Comparison of ENCODE assay signal across 1 cellular context in the genomic region with DNA sequence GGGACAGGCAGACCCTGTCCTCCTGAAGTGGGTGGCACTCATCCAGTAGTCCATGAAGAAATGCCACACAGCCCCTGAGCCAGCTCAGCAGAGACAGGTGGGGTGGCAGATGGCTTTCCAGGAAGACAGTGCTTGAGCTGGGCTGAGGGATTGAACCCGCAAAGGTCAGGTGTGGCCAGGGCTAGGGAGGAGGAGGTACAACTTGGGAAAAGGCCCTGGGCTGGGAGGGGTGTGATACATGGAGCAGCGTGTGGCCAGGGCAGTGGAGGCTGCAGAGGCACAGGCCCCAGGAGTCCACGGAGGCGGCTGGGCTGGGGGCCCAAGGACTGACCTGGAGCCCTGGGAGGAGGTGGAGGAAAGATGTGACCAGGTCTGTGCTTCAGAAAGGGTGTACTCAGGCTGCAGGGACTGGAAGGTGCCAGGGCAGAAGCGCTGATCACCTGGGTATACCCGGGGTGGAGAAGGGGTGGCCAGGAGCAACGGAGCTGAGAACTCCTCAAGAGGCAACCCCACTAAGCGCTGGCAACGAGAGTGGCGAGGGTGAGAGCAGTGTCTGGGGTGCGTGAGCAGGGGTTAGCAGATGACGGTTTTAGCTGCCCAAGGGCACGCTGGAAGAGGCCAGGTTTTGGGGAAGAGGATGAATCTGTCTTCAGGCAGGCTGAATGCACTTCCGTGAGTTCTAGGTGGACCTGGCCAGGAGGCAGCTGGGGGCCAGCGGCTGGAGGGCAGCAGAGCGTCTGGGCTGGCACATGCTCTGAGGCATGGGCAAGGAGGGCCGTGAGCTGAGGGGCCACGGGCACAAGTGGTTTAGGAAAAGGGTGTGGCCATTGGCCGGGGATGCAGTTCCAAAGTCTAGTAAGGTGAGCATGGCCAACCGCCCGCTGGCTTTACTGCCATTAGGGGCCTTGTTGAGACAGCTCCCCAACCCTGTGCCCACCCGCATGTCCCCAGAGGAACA.
TF ChIP-seq lines count a peak whose summit lies in the region.

No MANE protein-coding gene starts in this region.

TF ChIP-seq in K562, 482 proteins besides CTCF, POLR2A, EP300 and RAD21:
- TF ChIP-seq ZBTB33 (CRISPR knock-in tag; IDR thresholded peaks at IDR 0.05): 0 out of 2 replicates have a peak, but pooled peaks have one; percentile 31
- TF ChIP-seq SUPT5H (IDR thresholded peaks at IDR 0.05): 0 out of 2 replicates have a peak, but pooled peaks have one; percentile 10
- no peak for TF ChIP-seq SP1 (CRISPR knock-in tag; IDR thresholded peaks at IDR 0.05)
- no peak for TF ChIP-seq TRIM25 (IDR thresholded peaks at IDR 0.05; ENCODE audit: borderline replicate concordance)
